In the genomic region with DNA sequence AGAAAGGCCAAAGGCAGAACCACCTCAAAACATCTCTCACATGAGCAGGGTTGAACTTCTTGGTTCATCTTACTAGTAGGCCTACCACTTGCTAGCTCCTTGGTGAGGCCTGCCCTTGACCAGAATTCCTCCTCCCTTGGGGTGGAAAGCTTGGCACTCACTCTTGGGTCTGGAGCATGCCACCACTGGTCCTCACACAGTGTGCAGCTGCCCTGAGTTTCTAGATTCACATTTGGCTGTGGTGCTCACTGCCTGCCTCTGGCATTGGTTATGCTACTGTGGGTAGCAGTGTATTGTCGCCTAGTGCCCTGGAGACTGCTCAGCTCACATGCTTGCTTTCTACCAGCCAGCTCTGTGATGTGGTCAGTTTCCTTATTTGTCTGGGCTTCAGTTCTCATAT, we compare ENCODE assay signal across 1 cellular context.
TF ChIP-seq lines count a peak whose summit lies in the region.

No MANE protein-coding gene starts in this region.

TF ChIP-seq in GM12878, 131 proteins besides CTCF, POLR2A, EP300 and RAD21:
- TF ChIP-seq ELK1 (IDR thresholded peaks at IDR 0.05; ENCODE audit: low read depth, low read length) (no peak), MLLT1 (IDR thresholded peaks at IDR 0.05) (no peak), POLR2AphosphoS5 (IDR thresholded peaks at IDR 0.05; ENCODE audit: low read length) (peak; percentile 54; the same call in 1 of the 2 replicates)
- TF ChIP-seq, protein P1, sequence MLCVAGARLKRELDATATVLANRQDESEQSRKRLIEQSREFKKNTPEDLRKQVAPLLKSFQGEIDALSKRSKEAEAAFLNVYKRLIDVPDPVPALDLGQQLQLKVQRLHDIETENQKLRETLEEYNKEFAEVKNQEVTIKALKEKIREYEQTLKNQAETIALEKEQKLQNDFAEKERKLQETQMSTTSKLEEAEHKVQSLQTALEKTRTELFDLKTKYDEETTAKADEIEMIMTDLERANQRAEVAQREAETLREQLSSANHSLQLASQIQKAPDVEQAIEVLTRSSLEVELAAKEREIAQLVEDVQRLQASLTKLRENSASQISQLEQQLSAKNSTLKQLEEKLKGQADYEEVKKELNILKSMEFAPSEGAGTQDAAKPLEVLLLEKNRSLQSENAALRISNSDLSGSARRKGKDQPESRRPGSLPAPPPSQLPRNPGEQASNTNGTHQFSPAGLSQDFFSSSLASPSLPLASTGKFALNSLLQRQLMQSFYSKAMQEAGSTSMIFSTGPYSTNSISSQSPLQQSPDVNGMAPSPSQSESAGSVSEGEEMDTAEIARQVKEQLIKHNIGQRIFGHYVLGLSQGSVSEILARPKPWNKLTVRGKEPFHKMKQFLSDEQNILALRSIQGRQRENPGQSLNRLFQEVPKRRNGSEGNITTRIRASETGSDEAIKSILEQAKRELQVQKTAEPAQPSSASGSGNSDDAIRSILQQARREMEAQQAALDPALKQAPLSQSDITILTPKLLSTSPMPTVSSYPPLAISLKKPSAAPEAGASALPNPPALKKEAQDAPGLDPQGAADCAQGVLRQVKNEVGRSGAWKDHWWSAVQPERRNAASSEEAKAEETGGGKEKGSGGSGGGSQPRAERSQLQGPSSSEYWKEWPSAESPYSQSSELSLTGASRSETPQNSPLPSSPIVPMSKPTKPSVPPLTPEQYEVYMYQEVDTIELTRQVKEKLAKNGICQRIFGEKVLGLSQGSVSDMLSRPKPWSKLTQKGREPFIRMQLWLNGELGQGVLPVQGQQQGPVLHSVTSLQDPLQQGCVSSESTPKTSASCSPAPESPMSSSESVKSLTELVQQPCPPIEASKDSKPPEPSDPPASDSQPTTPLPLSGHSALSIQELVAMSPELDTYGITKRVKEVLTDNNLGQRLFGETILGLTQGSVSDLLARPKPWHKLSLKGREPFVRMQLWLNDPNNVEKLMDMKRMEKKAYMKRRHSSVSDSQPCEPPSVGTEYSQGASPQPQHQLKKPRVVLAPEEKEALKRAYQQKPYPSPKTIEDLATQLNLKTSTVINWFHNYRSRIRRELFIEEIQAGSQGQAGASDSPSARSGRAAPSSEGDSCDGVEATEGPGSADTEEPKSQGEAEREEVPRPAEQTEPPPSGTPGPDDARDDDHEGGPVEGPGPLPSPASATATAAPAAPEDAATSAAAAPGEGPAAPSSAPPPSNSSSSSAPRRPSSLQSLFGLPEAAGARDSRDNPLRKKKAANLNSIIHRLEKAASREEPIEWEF (IDR thresholded peaks at IDR 0.05; ENCODE audit: insufficient replicate concordance, low read depth, low read length) = no peak
- TF ChIP-seq, protein P2, sequence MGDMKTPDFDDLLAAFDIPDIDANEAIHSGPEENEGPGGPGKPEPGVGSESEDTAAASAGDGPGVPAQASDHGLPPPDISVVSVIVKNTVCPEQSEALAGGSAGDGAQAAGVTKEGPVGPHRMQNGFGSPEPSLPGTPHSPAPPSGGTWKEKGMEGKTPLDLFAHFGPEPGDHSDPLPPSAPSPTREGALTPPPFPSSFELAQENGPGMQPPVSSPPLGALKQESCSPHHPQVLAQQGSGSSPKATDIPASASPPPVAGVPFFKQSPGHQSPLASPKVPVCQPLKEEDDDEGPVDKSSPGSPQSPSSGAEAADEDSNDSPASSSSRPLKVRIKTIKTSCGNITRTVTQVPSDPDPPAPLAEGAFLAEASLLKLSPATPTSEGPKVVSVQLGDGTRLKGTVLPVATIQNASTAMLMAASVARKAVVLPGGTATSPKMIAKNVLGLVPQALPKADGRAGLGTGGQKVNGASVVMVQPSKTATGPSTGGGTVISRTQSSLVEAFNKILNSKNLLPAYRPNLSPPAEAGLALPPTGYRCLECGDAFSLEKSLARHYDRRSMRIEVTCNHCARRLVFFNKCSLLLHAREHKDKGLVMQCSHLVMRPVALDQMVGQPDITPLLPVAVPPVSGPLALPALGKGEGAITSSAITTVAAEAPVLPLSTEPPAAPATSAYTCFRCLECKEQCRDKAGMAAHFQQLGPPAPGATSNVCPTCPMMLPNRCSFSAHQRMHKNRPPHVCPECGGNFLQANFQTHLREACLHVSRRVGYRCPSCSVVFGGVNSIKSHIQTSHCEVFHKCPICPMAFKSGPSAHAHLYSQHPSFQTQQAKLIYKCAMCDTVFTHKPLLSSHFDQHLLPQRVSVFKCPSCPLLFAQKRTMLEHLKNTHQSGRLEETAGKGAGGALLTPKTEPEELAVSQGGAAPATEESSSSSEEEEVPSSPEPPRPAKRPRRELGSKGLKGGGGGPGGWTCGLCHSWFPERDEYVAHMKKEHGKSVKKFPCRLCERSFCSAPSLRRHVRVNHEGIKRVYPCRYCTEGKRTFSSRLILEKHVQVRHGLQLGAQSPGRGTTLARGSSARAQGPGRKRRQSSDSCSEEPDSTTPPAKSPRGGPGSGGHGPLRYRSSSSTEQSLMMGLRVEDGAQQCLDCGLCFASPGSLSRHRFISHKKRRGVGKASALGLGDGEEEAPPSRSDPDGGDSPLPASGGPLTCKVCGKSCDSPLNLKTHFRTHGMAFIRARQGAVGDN (IDR thresholded peaks at IDR 0.05) = peak; percentile 51; the same call in 1 of the 2 replicates
TF ChIP-seq in GM12878: peak in this region for 2.
